16 cellular contexts compared by ENCODE assay signal in the genomic region with DNA sequence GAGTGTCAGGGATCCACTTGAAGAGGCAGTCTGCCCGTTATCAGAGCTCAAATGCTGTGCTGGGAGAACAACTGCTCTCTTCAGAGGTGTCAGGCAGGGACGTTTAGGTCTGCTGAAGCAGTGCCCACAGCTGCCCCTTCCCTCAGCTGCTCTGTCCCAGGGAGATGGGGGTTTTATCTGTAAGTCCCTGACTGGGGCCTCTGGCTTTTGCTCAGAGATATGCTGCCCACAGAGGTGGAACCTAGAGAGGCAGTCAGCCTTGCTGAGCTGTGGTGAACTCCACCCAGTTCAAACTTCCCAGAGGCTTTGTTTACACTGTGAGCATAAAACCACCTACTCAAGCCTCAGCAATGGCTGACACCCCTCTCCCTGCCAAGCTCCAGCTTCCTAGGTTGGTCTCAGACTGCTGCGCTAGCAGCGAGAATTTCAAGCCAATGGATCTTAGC. TPM values are rescaled to one million over a fixed set of nuclear protein-coding genes. Genes with fewer than 3 reads are reported as not detected.
DNase-seq lines count a peak whose midpoint lies in the region; ATAC-seq and TF ChIP-seq lines count a peak whose summit lies in the region.
"Had no signal": no experiment of that assay in that cellular context is flagged by ENCODE, and none has a peak within 500 bp of the region (broad histone marks: within the 10 kb centered on the region; RNA-seq: fewer than 3 reads in every experiment).

No MANE protein-coding gene starts in this region.

- TF ChIP-seq CTCF in epithelial cell of esophagus (IDR thresholded peaks at IDR 0.05; ENCODE audit: insufficient read depth, low read depth, low read length, missing control alignments) (no peak), neural progenitor cell (IDR thresholded peaks at IDR 0.05) (no peak), gastroesophageal sphincter (IDR thresholded peaks at IDR 0.05) (no peak)

- H3K4me1 ChIP-seq in CD4-positive, alpha-beta memory T cell (ENCODE audit: insufficient read depth, low read length) = peaks cover 33% of the 10 kb centered on the region
- H3K4me1 ChIP-seq in neural progenitor cell = no peaks in the 10 kb centered on the region
- no peaks in the 10 kb centered on the region for H3K4me1 ChIP-seq in gastroesophageal sphincter
- H3K4me1 ChIP-seq: psoas muscle had no signal

- TF ChIP-seq EP300 in gastroesophageal sphincter (IDR thresholded peaks at IDR 0.05) = no peak

- no peaks in the 10 kb centered on the region for H3F3A ChIP-seq in neural progenitor cell (ENCODE audit: low read depth)

- no peaks in the 10 kb centered on the region for H3K36me3 ChIP-seq in CD4-positive, alpha-beta memory T cell (ENCODE audit: insufficient read depth, low read length)
- no peaks in the 10 kb centered on the region for H3K36me3 ChIP-seq in neural progenitor cell
- no peaks in the 10 kb centered on the region for H3K36me3 ChIP-seq in gastroesophageal sphincter
- H3K36me3 ChIP-seq: thoracic aorta had no signal

- POLR2A ChIA-PET in CD4-positive, alpha-beta memory T cell (lab: Charles Lee; ENCODE audit: partially characterized antibody) = interaction anchor here (0.7 to 1.9 kb wide), 8 partner anchors 9 to 38 kb away, joined by 3 to 7 read pairs (median 4); no protein-coding TSS in a partner anchor

- H2AFZ ChIP-seq in neural progenitor cell (replicated peaks) = no peak overlapping the region

- peak overlapping the region in 4 of 8 donors; percentile 30 to 66 (median 54) for H3K4me3 Mint-ChIP-seq in CD4-positive, alpha-beta memory T cell
- H3K4me3 Mint-ChIP-seq in neural progenitor cell = no peak overlapping the region
- H3K4me3 Mint-ChIP-seq: endodermal cell, mesothelial cell of epicardium had no signal

- DNase-seq in CD4-positive, alpha-beta memory T cell = peak in 1 of 5 donors; percentile 31
- peak; percentile 15 for DNase-seq in epithelial cell of esophagus (ENCODE audit: low read depth)
- no peak for DNase-seq in neural progenitor cell (ENCODE audit: low spot score)
- no peak for DNase-seq in activated gamma-delta T cell treated with Interleukin-2 at 50 U/mL for 16 hours
- no peak for DNase-seq in activated CD8-positive, alpha-beta memory T cell treated with anti-CD3 and anti-CD28 coated beads for 24 hours
- DNase-seq: aorta, endodermal cell, GF-D8, hypothalamus, NCI-H2029, psoas muscle had no signal

- TF ChIP-seq POLR2A in gastroesophageal sphincter (IDR thresholded peaks at IDR 0.05) = no peak

- peaks cover 6 to 37% (median 29%) of the 10 kb centered on the region in 4 donors for H3K4me1 Mint-ChIP-seq in CD4-positive, alpha-beta memory T cell
- H3K4me1 Mint-ChIP-seq in neural progenitor cell = peaks cover 13% of the 10 kb centered on the region
- H3K4me1 Mint-ChIP-seq: mesothelial cell of epicardium had no signal

- H3K27ac ChIP-seq in CD4-positive, alpha-beta memory T cell (ENCODE audit: low read depth, low read length) = no peak overlapping the region
- H3K27ac ChIP-seq in neural progenitor cell (no peak overlapping the region), gastroesophageal sphincter (no peak overlapping the region)
- H3K27ac ChIP-seq: psoas muscle, thoracic aorta had no signal

- no peaks in the 10 kb centered on the region for H4K20me1 ChIP-seq in neural progenitor cell (ENCODE audit: low read depth)

- H3K27me3 Mint-ChIP-seq in CD4-positive, alpha-beta memory T cell = peaks cover 0 to 18% of the 10 kb centered on the region in 2 donors
- H3K27me3 Mint-ChIP-seq in neural progenitor cell (ENCODE audit: insufficient read depth, low read depth) = no peaks in the 10 kb centered on the region

- peaks cover 4 to 56% (median 24%) of the 10 kb centered on the region in 8 donors for H3K9me3 Mint-ChIP-seq in CD4-positive, alpha-beta memory T cell
- peaks cover 15% of the 10 kb centered on the region for H3K9me3 Mint-ChIP-seq in neural progenitor cell

- peaks cover 5 to 21% of the 10 kb centered on the region in 2 donors for H3K36me3 Mint-ChIP-seq in CD4-positive, alpha-beta memory T cell
- H3K36me3 Mint-ChIP-seq in neural progenitor cell = no peaks in the 10 kb centered on the region
- H3K36me3 Mint-ChIP-seq: mesothelial cell of epicardium had no signal

- no peaks in the 10 kb centered on the region for H3K9me3 ChIP-seq in CD4-positive, alpha-beta memory T cell (ENCODE audit: control insufficient read depth in 1 of 2, low read length in 2 of 2)
- no peaks in the 10 kb centered on the region for H3K9me3 ChIP-seq in neural progenitor cell (ENCODE audit: low read depth)
- H3K9me3 ChIP-seq in gastroesophageal sphincter = no peaks in the 10 kb centered on the region
- H3K9me3 ChIP-seq: psoas muscle, thoracic aorta had no signal

- peak overlapping the region in 5 of 7 donors; percentile 7 to 82 (median 43) for H3K27ac Mint-ChIP-seq in CD4-positive, alpha-beta memory T cell
- no peak overlapping the region for H3K27ac Mint-ChIP-seq in neural progenitor cell
- H3K27ac Mint-ChIP-seq: endodermal cell, mesothelial cell of epicardium had no signal

- H3K4me3 ChIP-seq in CD4-positive, alpha-beta memory T cell (ENCODE audit: low read length in 2 of 2) = no peak overlapping the region
- no peak overlapping the region for H3K4me3 ChIP-seq in epithelial cell of esophagus (ENCODE audit: low read length)
- no peak overlapping the region for H3K4me3 ChIP-seq in neural progenitor cell
- no peak overlapping the region for H3K4me3 ChIP-seq in gastroesophageal sphincter
- H3K4me3 ChIP-seq: psoas muscle, thoracic aorta had no signal

- H3K79me2 ChIP-seq in neural progenitor cell (ENCODE audit: low read depth) = no peaks in the 10 kb centered on the region

- intact Hi-C loops in CD4-positive, alpha-beta memory T cell (cut with micrococcal nuclease) = no loop called here

- peak; percentile 80 for ATAC-seq in GM19397 (IDR thresholded peaks at IDR 0.05; ENCODE audit: unreplicated experiment)
- ATAC-seq in HG03469 (IDR thresholded peaks at IDR 0.05; ENCODE audit: unreplicated experiment) = peak; percentile 52
- no peak for ATAC-seq in gastroesophageal sphincter
- ATAC-seq: psoas muscle had no signal

- CTCF ChIA-PET in CD4-positive, alpha-beta memory T cell (lab: Charles Lee; ENCODE audit: partially characterized antibody) = interaction anchor here (0.9 to 2.3 kb wide), 3 partner anchors 14 to 38 kb away, joined by 3 to 7 read pairs (median 4); a partner anchor contains a TSS

- no CpG with 5 or more reads among the region's 4 CpGs for WGBS in gastroesophageal sphincter (ENCODE audit: low coverage in 1 of 2), 2 donors

- H3K4me2 ChIP-seq in neural progenitor cell = no peak overlapping the region

- no peak overlapping the region for H3K9ac ChIP-seq in neural progenitor cell

- H3K27me3 ChIP-seq in CD4-positive, alpha-beta memory T cell (ENCODE audit: insufficient read depth, low read length) = no peaks in the 10 kb centered on the region
- H3K27me3 ChIP-seq in neural progenitor cell (peaks cover 15% of the 10 kb centered on the region), gastroesophageal sphincter (peaks cover 9% of the 10 kb centered on the region)

RNA-seq across cellular contexts. Expression of a gene that starts 38.1 kb away (rescaled TPM):
- 10 to 100 TPM in 1 of 2 experiments, 1 to 10 TPM in 1; 9.1 to 10.7 TPM for total RNA-seq in CD4-positive, alpha-beta memory T cell
- polyA plus RNA-seq in CD4-positive, alpha-beta memory T cell = 1 to 10 TPM; 5.7 to 7.3 TPM
- total RNA-seq in neural progenitor cell (ENCODE audit: low replicate concordance) = not detected in 2 replicates
- total RNA-seq in gastroesophageal sphincter = 10 to 100 TPM in 1 of 4 donors, 1 to 10 TPM in 3; 5.0 to 33.0 (median 6.8) TPM
- total RNA-seq: endodermal cell, mesothelial cell of epicardium had no signal
